Comparison of ENCODE assay signal across 21 cellular contexts in genomic region chr7:701086-701671, GRCh38.
"Had no signal": no experiment of that assay in that cellular context is flagged by ENCODE, and none has a peak within 500 bp of the region (broad histone marks: within the 10 kb centered on the region; RNA-seq: fewer than 3 reads in every experiment).

No MANE protein-coding gene starts in this region.

- DNase-seq: Karpas-422, KG1, MG63, NCI-H1092, NCI-H1105 treated with DMSO at 0.1 percent for 48 hours, NCI-H1417 treated with DMSO at 0.1 percent for 48 hours, NCI-H146, NCI-H1694 treated with DMSO at 0.1 percent for 48 hours, NCI-H1930, NCI-H2081, NCI-H2107, NCI-H226, NCI-H446 treated with DMSO at 0.1 percent for 48 hours, NCI-H510A treated with DMSO at 0.1 percent for 48 hours, NCI-H526 treated with DMSO at 0.1 percent for 48 hours, NCI-H774, Right ventricle myocardium superior, RPMI8226, SIG-M5 had no signal

- H3K4me1 ChIP-seq: SJSA1 had no signal

- H3K4me3 ChIP-seq: MG63, SJSA1, SK-N-MC had no signal

- H3K27me3 ChIP-seq: MG63 had no signal

- H3K27ac ChIP-seq: SJSA1, SK-N-MC had no signal

- H3K36me3 ChIP-seq: MG63, SJSA1 had no signal
